Comparison of ENCODE assay signal across 31 cellular contexts in the genomic region with DNA sequence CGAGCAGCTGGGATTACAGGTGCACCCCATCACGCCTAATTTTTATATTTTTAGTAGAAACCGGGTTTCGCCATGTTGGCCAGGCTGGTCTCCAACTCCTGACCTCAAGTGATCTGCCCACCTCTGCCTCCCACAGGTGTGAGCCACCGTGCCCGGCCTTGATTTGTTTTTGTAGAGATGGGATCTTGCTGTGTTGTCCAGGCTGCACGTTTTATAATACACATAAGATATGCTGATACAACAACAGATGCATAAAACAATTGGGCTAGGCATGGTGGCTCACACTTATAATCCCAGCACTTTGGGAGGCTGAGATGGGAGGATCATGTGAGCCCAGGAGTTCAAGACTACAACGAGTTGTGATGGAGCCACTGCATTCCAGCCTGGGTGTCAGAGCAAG.
"Had no signal": no experiment of that assay in that cellular context is flagged by ENCODE, and none has a peak within 500 bp of the region (broad histone marks: within the 10 kb centered on the region; RNA-seq: fewer than 3 reads in every experiment).

No MANE protein-coding gene starts in this region.

- H3K27me3 ChIP-seq: left lung, neural progenitor cell, neutrophil, ovary, sigmoid colon, stomach, testis, thyroid gland, transverse colon, upper lobe of left lung, vagina had no signal

- H3K27me3 Mint-ChIP-seq: naive B cell; stimulated activated naive B cell treated with anti-CD40 and anti-IgM and Interleukin-4, amounts not matched to agents 10 μg/mL and 1 μg/mL and 100 μg/mL, for 72 hours had no signal

- H3K9me3 ChIP-seq: left lung, neutrophil, ovary, prostate gland, sigmoid colon, stomach, testis, thyroid gland, transverse colon, upper lobe of left lung, vagina had no signal

- H3K27ac ChIP-seq: left lung, neural progenitor cell, neutrophil, ovary, prostate gland, sigmoid colon, stomach, testis, thyroid gland, transverse colon, upper lobe of left lung, vagina had no signal

- DNase-seq: hypothalamus; immature natural killer cell; kidney; left colon; left lung; mesendoderm; naive B cell; natural killer cell; nephron progenitor cell; occipital lobe; retina; right cardiac atrium; sigmoid colon; small intestine; stimulated activated CD4-positive, alpha-beta T cell treated with anti-CD3 and anti-CD28 coated beads, Interleukin-1b, Interleukin-23, amount 100 ng/mL, for 48 hours; stimulated activated CD4-positive, alpha-beta T cell treated with anti-CD3 and anti-CD28 coated beads, Interleukin-2, amount 100 ng/mL, for 48 hours; stimulated activated naive B cell treated with anti-CD40 and anti-IgM and Interleukin-4, amounts not matched to agents 10 μg/mL and 1 μg/mL and 100 μg/mL, for 72 hours; stimulated activated naive CD8-positive, alpha-beta T cell treated with anti-CD3 and anti-CD28 coated beads, Interleukin-15, Interleukin-2, amounts not matched to agents 100 U/mL and 50 U/mL, for 24 hours; stomach; testis; thyroid gland; transverse colon; upper lobe of left lung had no signal

- H3K36me3 ChIP-seq: neural progenitor cell, ovary had no signal

- H3K27ac Mint-ChIP-seq: mesothelial cell of epicardium; natural killer cell; nephron progenitor cell; neural progenitor cell; stimulated activated naive B cell treated with anti-CD40 and anti-IgM and Interleukin-4, amounts not matched to agents 10 μg/mL and 1 μg/mL and 100 μg/mL, for 72 hours had no signal

- H3K4me3 ChIP-seq: left lung, lung, neural progenitor cell, ovary, prostate gland, sigmoid colon, stomach, testis, thyroid gland, transverse colon, upper lobe of left lung, vagina had no signal

- H3K9me3 Mint-ChIP-seq: immature natural killer cell; mesothelial cell of epicardium; naive B cell; natural killer cell; nephron progenitor cell; neural progenitor cell; stimulated activated naive B cell treated with anti-CD40 and anti-IgM and Interleukin-4, amounts not matched to agents 10 μg/mL and 1 μg/mL and 100 μg/mL, for 72 hours had no signal

- ATAC-seq: left colon; left lung; natural killer cell; right cardiac atrium; stimulated activated naive B cell treated with anti-CD40 and anti-IgM and Interleukin-4, amounts not matched to agents 10 μg/mL and 1 μg/mL and 100 μg/mL, for 72 hours; stimulated activated naive CD8-positive, alpha-beta T cell treated with anti-CD3 and anti-CD28 coated beads, Interleukin-15, Interleukin-2, amounts not matched to agents 100 U/mL and 50 U/mL, for 24 hours had no signal

- FAIRE-seq: islet of Langerhans, kidney, small intestine had no signal

- H2AFZ ChIP-seq: neural progenitor cell had no signal

- H3K4me2 ChIP-seq: neural progenitor cell had no signal

- H3K4me3 Mint-ChIP-seq: immature natural killer cell; mesothelial cell of epicardium; natural killer cell; nephron progenitor cell; neural progenitor cell; stimulated activated naive B cell treated with anti-CD40 and anti-IgM and Interleukin-4, amounts not matched to agents 10 μg/mL and 1 μg/mL and 100 μg/mL, for 72 hours had no signal

- H3K9ac ChIP-seq: neural progenitor cell had no signal
